8 cellular contexts compared by ENCODE assay signal in genomic region chr19:34172661-34173144, GRCh38. TPM values are rescaled to one million over a fixed set of nuclear protein-coding genes. Genes with fewer than 3 reads are reported as not detected.
DNase-seq lines count a peak whose midpoint lies in the region; ATAC-seq and TF ChIP-seq lines count a peak whose summit lies in the region.

No MANE protein-coding gene starts in this region.

- ATAC-seq in GM21447 (IDR thresholded peaks at IDR 0.05; ENCODE audit: unreplicated experiment): peak; percentile 12

- intact Hi-C loops in sigmoid colon (cut with DNase I): loop anchor here (2.0 to 10.0 kb wide), 3 partner anchors 48 to 376 kb away; partner anchors contain the start of gene KCTD15

- H3K27ac ChIP-seq in right atrium auricular region (peak overlapping the region; percentile 99 to 100), sigmoid colon (peak overlapping the region; percentile 90 to 100 (median 98))

- H3K4me3 ChIP-seq in right atrium auricular region (peak overlapping the region; percentile 94 to 99), sigmoid colon (peak overlapping the region; percentile 57 to 98 (median 76))

- TF ChIP-seq POLR2A in sigmoid colon (IDR thresholded peaks at IDR 0.05): no peak

- peak overlapping the region; percentile 99 for H3K4me3 Mint-ChIP-seq in activated naive CD8-positive, alpha-beta T cell treated with anti-CD3 and anti-CD28 coated beads for 36 hours

- WGBS in sigmoid colon, 2 donors: 0% methylated on average over 55 of the region's 55 CpGs

- no peaks in the 10 kb centered on the region for H3K27me3 ChIP-seq in right atrium auricular region
- H3K27me3 ChIP-seq in sigmoid colon: no peaks in the 10 kb centered on the region

- no peaks in the 10 kb centered on the region for H3K9me3 Mint-ChIP-seq in activated naive CD8-positive, alpha-beta T cell treated with anti-CD3 and anti-CD28 coated beads for 36 hours

- TF ChIP-seq EP300 in sigmoid colon (IDR thresholded peaks at IDR 0.05): no peak

- peaks cover 17% of the 10 kb centered on the region for H3K36me3 Mint-ChIP-seq in activated naive CD8-positive, alpha-beta T cell treated with anti-CD3 and anti-CD28 coated beads for 36 hours

- no peaks in the 10 kb centered on the region for H3K36me3 ChIP-seq in right atrium auricular region
- H3K36me3 ChIP-seq in sigmoid colon: no peaks in the 10 kb centered on the region

- H3K27me3 Mint-ChIP-seq in activated naive CD8-positive, alpha-beta T cell treated with anti-CD3 and anti-CD28 coated beads for 36 hours: no peaks in the 10 kb centered on the region

- TF ChIP-seq CTCF in right atrium auricular region (IDR thresholded peaks at IDR 0.05): no peak
- no peak for TF ChIP-seq CTCF in sigmoid colon (IDR thresholded peaks at IDR 0.05)

- H3K9me3 ChIP-seq in right atrium auricular region (no peaks in the 10 kb centered on the region), sigmoid colon (no peaks in the 10 kb centered on the region)

- H3K4me1 Mint-ChIP-seq in activated naive CD8-positive, alpha-beta T cell treated with anti-CD3 and anti-CD28 coated beads for 36 hours: peaks cover 40% of the 10 kb centered on the region

- DNase-seq in GM03348 (ENCODE audit: low spot score) (peak; percentile 70), HS-5 (ENCODE audit: low read depth) (peak; percentile 26), right atrium auricular region (ENCODE audit: low spot score) (no peak), sigmoid colon (no peak), SIG-M5 treated with dmso at 0.1 percent for 504 hours (lab: John Stamatoyannopoulos, UW; ENCODE audit: unreplicated experiment) (no peak), cortex of kidney (lab: John Stamatoyannopoulos, UW) (no peak)
- DNase-seq in activated naive CD8-positive, alpha-beta T cell treated with anti-CD3 and anti-CD28 coated beads for 36 hours: no peak

- H3K4me1 ChIP-seq in right atrium auricular region (peaks cover 0 to 53% of the 10 kb centered on the region in 2 donors), sigmoid colon (peaks cover 0 to 55% (median 50%) of the 10 kb centered on the region in 4 donors)

- peak overlapping the region; percentile 99 for H3K27ac Mint-ChIP-seq in activated naive CD8-positive, alpha-beta T cell treated with anti-CD3 and anti-CD28 coated beads for 36 hours

RNA-seq across cellular contexts. Expression of gene LSM14A, which starts 0.4 kb away (rescaled TPM):
- total RNA-seq in activated naive CD8-positive, alpha-beta T cell treated with anti-CD3 and anti-CD28 coated beads for 36 hours: 100 to 1,000 TPM; 102 to 118 TPM
- total RNA-seq in right atrium auricular region (10 to 100 TPM; 60.3 to 80.2 TPM), sigmoid colon (100 to 1,000 TPM; 104 to 149 (median 123) TPM)
- 10 to 100 TPM; 66.6 to 94.2 (median 79.3) TPM for polyA plus RNA-seq in sigmoid colon

Comparison
In these comparisons a context has a peak if more than half of its experiments do, and no peak if none do; other contexts are left out.
1. DNase-seq: peak in GM03348 (single experiment) and HS-5 (single experiment); none in activated naive CD8-positive, alpha-beta T cell treated with anti-CD3 and anti-CD28 coated beads for 36 hours (single experiment), right atrium auricular region (single experiment), sigmoid colon (single experiment), SIG-M5 treated with dmso at 0.1 percent for 504 hours (single experiment) and cortex of kidney (single experiment).